In genomic region chr7:114428211-114428610, GRCh38 we compare ENCODE assay signal across 23 cellular contexts. TPM values are rescaled to one million over a fixed set of nuclear protein-coding genes. Genes with fewer than 3 reads are reported as not detected.
"Had no signal": no experiment of that assay in that cellular context is flagged by ENCODE, and none has a peak within 500 bp of the region (broad histone marks: within the 10 kb centered on the region; RNA-seq: fewer than 3 reads in every experiment).

No MANE protein-coding gene starts in this region.

- H3K27ac Mint-ChIP-seq: dendritic cell treated with granulocyte-macrophage colony-stimulating factor and Interleukin-4, amounts not matched to agents 40 ng/mL and 50 ng/mL, for 4 days; effector memory CD8-positive, alpha-beta T cell; immature natural killer cell; naive B cell had no signal

- H3K9me3 Mint-ChIP-seq: dendritic cell treated with granulocyte-macrophage colony-stimulating factor and Interleukin-4, amounts not matched to agents 40 ng/mL and 50 ng/mL, for 4 days; effector memory CD8-positive, alpha-beta T cell; naive B cell had no signal

- H3K4me1 Mint-ChIP-seq: immature natural killer cell, naive B cell had no signal

- H3K4me3 ChIP-seq: colonic mucosa, esophagus muscularis mucosa, gastroesophageal sphincter, heart left ventricle, hepatocyte, left lung, lower lobe of right lung had no signal

- H3K4me1 ChIP-seq: colonic mucosa, foreskin keratinocyte, heart left ventricle, left lung, lower lobe of right lung had no signal

- H3K27ac ChIP-seq: colonic mucosa, esophagus muscularis mucosa, foreskin keratinocyte, gastroesophageal sphincter, heart left ventricle, hepatocyte, left lung, lower lobe of right lung had no signal

- H3K36me3 Mint-ChIP-seq: immature natural killer cell, naive B cell had no signal

- H3K27me3 Mint-ChIP-seq: dendritic cell treated with granulocyte-macrophage colony-stimulating factor and Interleukin-4, amounts not matched to agents 40 ng/mL and 50 ng/mL, for 4 days; effector memory CD8-positive, alpha-beta T cell; naive B cell had no signal

- ATAC-seq: effector memory CD8-positive, alpha-beta T cell; foreskin keratinocyte; gastroesophageal sphincter; heart left ventricle; left lung; left ventricle myocardium superior; lower lobe of right lung had no signal

- H3K9me3 ChIP-seq: colonic mucosa, esophagus muscularis mucosa, gastroesophageal sphincter, heart left ventricle, left lung, lower lobe of right lung had no signal

- H3K4me3 Mint-ChIP-seq: dendritic cell treated with granulocyte-macrophage colony-stimulating factor and Interleukin-4, amounts not matched to agents 40 ng/mL and 50 ng/mL, for 4 days; effector memory CD8-positive, alpha-beta T cell; immature natural killer cell; naive B cell had no signal

- H3K36me3 ChIP-seq: colonic mucosa, esophagus muscularis mucosa, gastroesophageal sphincter, heart left ventricle, left lung, lower lobe of right lung had no signal

- H3K27me3 ChIP-seq: colonic mucosa, esophagus muscularis mucosa, foreskin keratinocyte, gastroesophageal sphincter, heart left ventricle, hepatocyte, left lung had no signal

- FAIRE-seq: endothelial cell of umbilical vein had no signal

- DNase-seq: colonic mucosa; cortex of kidney; effector CD8-positive, alpha-beta T cell; effector memory CD8-positive, alpha-beta T cell; foreskin keratinocyte; heart left ventricle; hypothalamus; immature natural killer cell; islet precursor cell; kidney; kidney glomerular epithelial cell; left lung; left ventricle myocardium superior; lower lobe of right lung; mesenchymal stem cell; midbrain; naive B cell had no signal

RNA-seq across cellular contexts. Expression of gene FOXP2, which starts 13.6 kb away (rescaled TPM):
- total RNA-seq: mononuclear cell had no signal
- polyA plus RNA-seq: immature natural killer cell had no signal
